Comparison of ENCODE assay signal across 25 cellular contexts in genomic region chr2:47735470-47735869, GRCh38. TPM values are rescaled to one million over a fixed set of nuclear protein-coding genes. Genes with fewer than 3 reads are reported as not detected.
A peak's percentile ranks its signal among the peaks of the same experiment; 100 is the strongest.
DNase-seq lines count a peak whose midpoint lies in the region; ATAC-seq and TF ChIP-seq lines count a peak whose summit lies in the region.
"Had no signal": no experiment of that assay in that cellular context is flagged by ENCODE, and none has a peak within 500 bp of the region (broad histone marks: within the 10 kb centered on the region; RNA-seq: fewer than 3 reads in every experiment).

No MANE protein-coding gene starts in this region.

- H3K27ac Mint-ChIP-seq in memory B cell = peak overlapping the region; percentile 63
- H3K27ac Mint-ChIP-seq: CD8-positive, alpha-beta T cell had no signal

- intact Hi-C loops in OCI-LY7 (cut with micrococcal nuclease; ENCODE audit: unreplicated experiment) = no loop called here
- intact Hi-C loops in heart left ventricle (cut with DNase I) = no loop called here

- H3K36me3 ChIP-seq in BLaER1 treated with 17β-estradiol and CSF1 and Interleukin-3, amounts not matched to agents 10 nM and 100 nM = peaks cover 0 to 100% (median 71%) of the 10 kb centered on the region in 11 experiments; a peak in 17 of 22 replicates
- H3K36me3 ChIP-seq in OCI-LY7 (ENCODE audit: insufficient read depth, low read length) (peaks cover 90% of the 10 kb centered on the region), suprapubic skin (no peaks in the 10 kb centered on the region), heart left ventricle (no peaks in the 10 kb centered on the region)

- H3K4me1 ChIP-seq in BLaER1 treated with 17β-estradiol and CSF1 and Interleukin-3, amounts not matched to agents 10 nM and 100 nM = peaks cover 34 to 82% (median 72%) of the 10 kb centered on the region in 10 experiments
- H3K4me1 ChIP-seq in OCI-LY7 (ENCODE audit: insufficient read depth, low read length, poor library complexity, severe bottlenecking) (peaks cover 84% of the 10 kb centered on the region), suprapubic skin (no peaks in the 10 kb centered on the region), heart left ventricle (no peaks in the 10 kb centered on the region)

- H4K20me1 ChIP-seq in BLaER1 treated with 17β-estradiol and CSF1 and Interleukin-3, amounts not matched to agents 10 nM and 100 nM = no peaks in the 10 kb centered on the region
- no peaks in the 10 kb centered on the region for H4K20me1 ChIP-seq in OCI-LY7 (ENCODE audit: insufficient read depth, low read length)

- no peaks in the 10 kb centered on the region for H3K9me2 ChIP-seq in OCI-LY7 (ENCODE audit: insufficient read depth, low read length)
- H3K9me2 ChIP-seq: SK-N-SH had no signal

- H3K27ac ChIP-seq in BLaER1 treated with 17β-estradiol and CSF1 and Interleukin-3, amounts not matched to agents 10 nM and 100 nM = peak overlapping the region in 9 of 11 experiments; percentile 23 to 84 (median 70); a peak in 16 of 22 replicates
- peak overlapping the region; percentile 94 for H3K27ac ChIP-seq in OCI-LY7 (ENCODE audit: low read depth, low read length, poor library complexity, severe bottlenecking)
- no peak overlapping the region for H3K27ac ChIP-seq in suprapubic skin
- H3K27ac ChIP-seq in heart left ventricle = no peak overlapping the region
- H3K27ac ChIP-seq: C4-2B had no signal

- H3K79me2 ChIP-seq in OCI-LY7 (ENCODE audit: insufficient read depth, low read depth, low read length) = peaks cover 88% of the 10 kb centered on the region

- H3K9me3 ChIP-seq in BLaER1 treated with 17β-estradiol and CSF1 and Interleukin-3, amounts not matched to agents 10 nM and 100 nM (replicated peaks in 1 of 11) = peaks cover 0 to 19% (median under 1%) of the 10 kb centered on the region in 11 experiments; a peak in 6 of 22 replicates
- 0 out of 2 replicates have a peak, but pooled peaks cover 4% of the 10 kb centered on the region for H3K9me3 ChIP-seq in OCI-LY7 (ENCODE audit: low read length)
- H3K9me3 ChIP-seq in suprapubic skin = no peaks in the 10 kb centered on the region
- H3K9me3 ChIP-seq in heart left ventricle = no peaks in the 10 kb centered on the region
- H3K9me3 ChIP-seq: Caco-2, SK-N-SH had no signal

- H3K27me3 ChIP-seq in BLaER1 treated with 17β-estradiol and CSF1 and Interleukin-3, amounts not matched to agents 10 nM and 100 nM = no peaks in the 10 kb centered on the region
- H3K27me3 ChIP-seq in suprapubic skin (no peaks in the 10 kb centered on the region), heart left ventricle (peaks cover 0 to 5% (median 0%) of the 10 kb centered on the region in 9 donors)

- TF ChIP-seq CTCF in OCI-LY7 (conservative IDR thresholded peaks at IDR 0.05; ENCODE audit: low read length) (no peak), suprapubic skin (IDR thresholded peaks at IDR 0.05) (no peak), heart left ventricle (IDR thresholded peaks at IDR 0.05) (no peak)

- H3K9ac ChIP-seq in BLaER1 treated with 17β-estradiol and CSF1 and Interleukin-3, amounts not matched to agents 10 nM and 100 nM = peak overlapping the region in 5 of 11 experiments; percentile 5 to 74 (median 17); a peak in 6 of 22 replicates
- H3K9ac ChIP-seq: SK-N-SH had no signal

- DNase-seq in OCI-LY7 (ENCODE audit: low spot score) (no peak), memory B cell (ENCODE audit: low spot score in 2 of 2) (no peak), suprapubic skin (ENCODE audit: low spot score in 2 of 2) (no peak), heart left ventricle (no peak)
- DNase-seq: Caco-2; CD8-positive, alpha-beta T cell; EL; GDM1; HCEC 1CT; MV-4-11; NCI-H1694; NCI-H2029 treated with DMSO at 0.1 percent for 48 hours; NCI-H2227 treated with DMSO at 0.1 percent for 48 hours; NCI-H510A; NCI-H69; OCI-M1; SK-N-SH; T-helper 2 cell had no signal

- BruUV-seq in OCI-LY7 (replicated peaks; lab: Mats Ljungman, UMichigan) = TSS peak; percentile 98

- H3K4me3 Mint-ChIP-seq in memory B cell = no peak overlapping the region
- H3K4me3 Mint-ChIP-seq: CD8-positive, alpha-beta T cell had no signal

- peak overlapping the region in 10 of 11 experiments; percentile 0 to 83 (median 68); a peak in 18 of 22 replicates for H3K4me2 ChIP-seq in BLaER1 treated with 17β-estradiol and CSF1 and Interleukin-3, amounts not matched to agents 10 nM and 100 nM
- peak overlapping the region; percentile 50 for H3K4me2 ChIP-seq in OCI-LY7 (ENCODE audit: low read length)
- H3K4me2 ChIP-seq: SK-N-SH had no signal

- H3K4me3 ChIP-seq in BLaER1 treated with 17β-estradiol and CSF1 and Interleukin-3, amounts not matched to agents 10 nM and 100 nM = no peak overlapping the region
- H3K4me3 ChIP-seq in OCI-LY7 (ENCODE audit: low read depth, low read length, poor library complexity, severe bottlenecking) = peak overlapping the region; percentile 28
- no peak overlapping the region for H3K4me3 ChIP-seq in suprapubic skin
- H3K4me3 ChIP-seq in heart left ventricle = no peak overlapping the region
- H3K4me3 ChIP-seq: K562 had no signal

- H3K36me3 Mint-ChIP-seq in memory B cell = no peaks in the 10 kb centered on the region
- H3K36me3 Mint-ChIP-seq: CD8-positive, alpha-beta T cell had no signal

- TF ChIP-seq EP300 in suprapubic skin (IDR thresholded peaks at IDR 0.05) = no peak

- no peaks in the 10 kb centered on the region for H3K27me3 Mint-ChIP-seq in memory B cell

- TF ChIP-seq POLR2A in suprapubic skin (IDR thresholded peaks at IDR 0.05) = no peak
- TF ChIP-seq POLR2A in heart left ventricle (IDR thresholded peaks at IDR 0.05) = no peak

- CTCF ChIA-PET in OCI-LY7 (lab: Charles Lee; ENCODE audit: unreplicated experiment) = interaction anchor here (0.9 to 2.2 kb wide), 4 partner anchors 9 to 33 kb away, joined by 3 to 9 read pairs (median 5); no protein-coding TSS in a partner anchor

- ATAC-seq in GM21825 (IDR thresholded peaks at IDR 0.05; ENCODE audit: unreplicated experiment) (peak; percentile 7), memory B cell (ENCODE audit: low read depth) (peak; percentile 71), HG02763 (IDR thresholded peaks at IDR 0.05; ENCODE audit: unreplicated experiment) (no peak), heart left ventricle (no peak), GM19328 (IDR thresholded peaks at IDR 0.05; ENCODE audit: unreplicated experiment) (no peak)
- ATAC-seq: CD8-positive, alpha-beta T cell; HepG2; K562 had no signal

- POLR2A ChIA-PET in OCI-LY7 (lab: Charles Lee) = interaction anchor here (0.6 to 6.3 kb wide), 17 partner anchors 9 to 77 kb away, joined by 3 to 78 read pairs (median 6); partner anchors contain the start of gene MSH6

- H3K9me3 Mint-ChIP-seq in memory B cell = no peaks in the 10 kb centered on the region
- H3K9me3 Mint-ChIP-seq: CD8-positive, alpha-beta T cell had no signal

- 40% methylated on average over 1 of the region's 1 CpG for WGBS in suprapubic skin
- WGBS in heart left ventricle, 4 donors = 79 to 94% (median 85%) methylated on average over 1 of the region's 1 CpG

- H3K4me1 Mint-ChIP-seq in memory B cell = peaks cover 13% of the 10 kb centered on the region

- H2AFZ ChIP-seq in OCI-LY7 (ENCODE audit: low read length) = no peak overlapping the region

RNA-seq across cellular contexts. Expression of gene MSH6, which starts 47.5 kb away (rescaled TPM):
- total RNA-seq in OCI-LY7 (2014; rRNA removed; shearing (Covaris generic)) = 291 and 303 TPM in 2 replicates
- total RNA-seq in OCI-LY7 (2022) (525 and 607 TPM in 2 replicates), suprapubic skin (10 to 100 TPM; 17.7 to 27.3 (median 26.1) TPM), heart left ventricle (10 to 100 TPM; 19.6 to 40.7 (median 23.3) TPM)
- polyA plus RNA-seq in heart left ventricle = 10 to 100 TPM in 1 of 2 donors, 1 to 10 TPM in 1; 5.3 to 20.4 TPM

Comparison
In these comparisons a context has a peak if more than half of its experiments do, and no peak if none do; other contexts are left out.
1. H3K27ac ChIP-seq: peak in BLaER1 treated with 17β-estradiol and CSF1 and Interleukin-3, amounts not matched to agents 10 nM and 100 nM (9 of 11) and OCI-LY7 (single experiment); none in suprapubic skin (single experiment) and heart left ventricle (0 of 12).
2. ATAC-seq: peak in GM21825 (single experiment) and memory B cell (single experiment); none in HG02763 (single experiment), heart left ventricle (0 of 4) and GM19328 (single experiment).
3. RNA of gene MSH6, which starts 47.5 kb away (total RNA-seq): 291 to 607 TPM in OCI-LY7; 17.7 to 27.3 TPM in suprapubic skin and 19.6 to 40.7 TPM in heart left ventricle; every median in the first group is over 4 times any median in the second.